ENCODE assay signal across 8 cellular contexts in the genomic region with DNA sequence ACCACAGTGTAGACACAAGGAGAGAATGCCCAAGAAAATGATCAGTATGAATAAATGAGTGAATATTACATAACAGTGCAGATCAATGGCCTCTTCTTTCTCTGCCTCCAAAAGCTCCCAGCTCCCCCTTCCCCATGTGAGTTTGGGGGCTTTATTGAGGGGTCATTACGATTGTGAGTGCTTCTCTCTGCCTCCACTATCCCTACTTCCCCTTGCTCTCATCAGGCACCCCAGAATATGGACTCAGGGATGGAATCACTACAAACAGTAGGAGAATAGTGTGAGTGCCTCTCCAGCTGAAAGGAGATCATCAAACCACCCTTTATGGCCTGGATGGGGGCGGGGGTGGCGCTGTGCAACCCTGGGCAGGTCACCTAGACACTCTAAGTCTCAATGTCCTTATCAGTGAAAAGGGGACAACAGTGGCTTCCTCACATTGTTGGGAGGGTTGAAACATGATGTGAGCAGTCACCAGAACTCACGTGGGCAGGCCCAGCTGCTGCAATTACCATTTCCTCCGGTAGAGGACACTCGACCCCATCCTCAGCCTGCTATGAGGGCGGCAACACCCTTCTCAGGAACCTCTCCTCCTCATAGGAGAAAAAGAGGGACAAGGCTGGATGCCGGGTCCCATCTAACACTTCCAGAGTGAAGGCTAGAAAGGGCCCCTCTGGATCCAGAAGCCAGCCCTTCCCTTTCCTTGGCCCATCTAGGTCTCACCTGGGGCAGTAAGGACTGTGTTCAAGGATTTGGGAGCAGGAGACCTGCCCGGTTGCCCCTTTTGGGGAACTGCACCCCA. TPM values are rescaled to one million over a fixed set of nuclear protein-coding genes. Genes with fewer than 3 reads are reported as not detected.
DNase-seq lines count a peak whose midpoint lies in the region; ATAC-seq and TF ChIP-seq lines count a peak whose summit lies in the region.

No MANE protein-coding gene starts in this region.

- intact Hi-C loops in CD14-positive monocyte (cut with micrococcal nuclease), result loop anchor here (2.0 to 5.0 kb wide), 2 partner anchors 58 to 75 kb away; a partner anchor contains a TSS

- no peaks in the 10 kb centered on the region for H3K27me3 ChIP-seq in WERI-Rb-1 (ENCODE audit: insufficient read depth, low read depth, severe bottlenecking)

- ATAC-seq in HG02852 (IDR thresholded peaks at IDR 0.05; ENCODE audit: unreplicated experiment), result no peak

- in situ Hi-C loops in T47D (cut with HindIII; ENCODE audit: low pct_unique_long_range_greater_than_20kb, low sequenced_read_pairs), result no loop called here

- DNase-seq in CD14-positive monocyte (ENCODE audit: low spot score), result peak; percentile 81
- peak; percentile 79 for DNase-seq in H4 (ENCODE audit: low spot score)
- DNase-seq in NCI-H2196 (lab: John Stamatoyannopoulos, UW; ENCODE audit: unreplicated experiment), result peak; percentile 68
- DNase-seq in WERI-Rb-1, result peak; percentile 85
- DNase-seq in T47D (ENCODE audit: low read depth in 1 of 2, low spot score in 1 of 2), result peak; percentile 85 to 91
- DNase-seq in iris pigment epithelial cell (ENCODE audit: low read depth), result peak; percentile 79
- peak; percentile 83 for DNase-seq in stimulated activated CD4-positive, alpha-beta T cell treated with anti-CD3 and anti-CD28 coated beads, Interleukin-12 subunit alpha, Interleukin-12 subunit beta, amount 100 ng/mL, for 4 hours

- no peaks in the 10 kb centered on the region for H3K9me3 ChIP-seq in WERI-Rb-1 (ENCODE audit: severe bottlenecking)

- H3K36me3 ChIP-seq in WERI-Rb-1, result no peaks in the 10 kb centered on the region

- H3K9me3 Mint-ChIP-seq in CD14-positive monocyte, result peaks cover 0 to 21% (median 7%) of the 10 kb centered on the region in 7 donors

- no peak overlapping the region for H3K4me3 ChIP-seq in WERI-Rb-1 (ENCODE audit: low read depth, low read length)

- H3K27ac ChIP-seq in WERI-Rb-1, result no peak overlapping the region

- H3K4me1 Mint-ChIP-seq in CD14-positive monocyte, result peaks cover 23% of the 10 kb centered on the region

- peaks cover 39 to 57% (median 57%) of the 10 kb centered on the region in 3 donors for H3K27me3 Mint-ChIP-seq in CD14-positive monocyte (ENCODE audit: low read depth in 3 of 3)

- peaks cover 7 to 12% of the 10 kb centered on the region in 2 donors for H3K36me3 Mint-ChIP-seq in CD14-positive monocyte

- H3K27ac Mint-ChIP-seq in CD14-positive monocyte, result peak overlapping the region in 4 of 7 donors; percentile 12 to 78 (median 26)

- TF ChIP-seq CTCF in CD14-positive monocyte (IDR thresholded peaks at IDR 0.05) (peak; percentile 97), WERI-Rb-1 (IDR thresholded peaks at IDR 0.05; ENCODE audit: low read depth, low read length) (peak; percentile 96)

- H3K4me3 Mint-ChIP-seq in CD14-positive monocyte, result peak overlapping the region in 1 of 2 donors; percentile 82

RNA-seq across cellular contexts. Expression of a gene that starts 2.1 kb away (rescaled TPM):
- polyA plus RNA-seq in CD14-positive monocyte, result not detected
- total RNA-seq in H4 (2014; rRNA removed; shearing (Covaris generic)), result 3.2 and 3.5 TPM in 2 replicates

RNA-seq across cellular contexts. Expression of a gene that starts 28.2 kb away (rescaled TPM):
- polyA plus RNA-seq in CD14-positive monocyte, result under 1 TPM; 0.72 to 0.82 TPM
- total RNA-seq in H4 (2014; rRNA removed; shearing (Covaris generic)), result 7.8 and 13.6 TPM in 2 replicates

RNA-seq across cellular contexts. Expression of a gene that starts 53.2 kb away (rescaled TPM):
- polyA plus RNA-seq in CD14-positive monocyte, result 10 to 100 TPM; 53.4 to 61.2 TPM
- 2.3 and 6.7 TPM in 2 replicates for total RNA-seq in H4 (2014; rRNA removed; shearing (Covaris generic))
